ENCODE assay signal across 8 cellular contexts in the genomic region with DNA sequence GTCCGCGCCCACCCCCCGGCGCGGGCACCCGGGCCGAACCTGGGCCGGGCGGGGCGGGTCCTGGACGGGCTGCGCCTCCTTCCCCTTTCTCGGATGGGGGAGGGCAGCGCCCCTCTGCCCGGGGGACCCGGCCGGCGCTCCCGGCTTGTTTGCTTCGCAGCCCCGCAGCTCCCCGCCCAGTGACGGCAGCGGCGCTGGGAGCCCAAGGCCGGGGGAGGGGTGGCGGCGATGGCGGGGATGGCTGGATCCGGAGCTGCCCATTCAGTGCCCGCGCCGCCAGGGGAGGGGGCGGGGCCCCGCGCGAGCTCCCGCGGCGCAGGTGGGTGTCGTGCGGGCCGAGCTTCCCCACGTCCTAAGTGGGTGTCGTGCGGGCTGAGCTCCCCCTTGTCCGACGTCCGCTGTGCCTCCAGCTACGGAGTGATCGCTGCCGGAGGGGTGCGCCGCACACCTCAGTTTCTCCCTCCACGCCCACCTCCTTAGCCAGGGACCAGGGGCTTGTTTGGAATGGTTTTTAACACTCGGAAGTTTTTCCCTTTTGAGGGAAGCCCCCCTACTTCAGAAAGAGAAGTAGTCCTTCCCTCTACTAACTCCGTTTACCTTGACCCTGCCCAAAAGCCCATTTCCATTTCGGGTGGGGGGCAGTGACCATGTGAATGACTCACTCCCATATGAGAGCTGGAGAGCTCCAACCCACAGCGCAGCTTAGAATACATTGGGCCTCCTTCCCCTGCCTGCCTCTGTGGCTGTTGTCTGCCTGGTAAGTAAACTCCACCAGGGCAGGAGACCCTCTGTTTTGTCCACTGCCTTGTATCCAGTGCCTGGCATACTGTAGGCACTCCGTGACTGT. TPM values are rescaled to one million over a fixed set of nuclear protein-coding genes. Genes with fewer than 3 reads are reported as not detected.
DNase-seq lines count a peak whose midpoint lies in the region; ATAC-seq, FAIRE-seq and TF ChIP-seq lines count a peak whose summit lies in the region.

No MANE protein-coding gene starts in this region.

- H2AFZ ChIP-seq in osteoblast (ENCODE audit: low read length), result peak overlapping the region; percentile 72

- H3K9me3 ChIP-seq in DOHH2 (ENCODE audit: control insufficient read depth, insufficient read depth, low read length) (no peaks in the 10 kb centered on the region), osteoblast (ENCODE audit: low read depth, low read length) (no peaks in the 10 kb centered on the region)

- H3K4me1 ChIP-seq in DOHH2 (ENCODE audit: control insufficient read depth, low read length), result peaks cover 36% of the 10 kb centered on the region
- peaks cover 20% of the 10 kb centered on the region for H3K4me1 ChIP-seq in osteoblast (ENCODE audit: insufficient read depth, low read length)

- H3K27ac ChIP-seq in DOHH2 (ENCODE audit: low read depth, low read length) (no peak overlapping the region), osteoblast (ENCODE audit: low read depth, low read length) (peak overlapping the region; percentile 60)

- FAIRE-seq in urothelium cell line (lab: Jason Lieb, UNC), result no peak

- H3K27me3 Mint-ChIP-seq in HFFc6 (ENCODE audit: insufficient read depth) (peaks cover 2% of the 10 kb centered on the region; the same call in 1 of the 2 replicates), glutamatergic neuron (ENCODE audit: unreplicated experiment) (peaks cover 4% of the 10 kb centered on the region)

- peaks cover 46% of the 10 kb centered on the region for H3K79me2 ChIP-seq in DOHH2 (ENCODE audit: control insufficient read depth, low read length)
- peaks cover 45% of the 10 kb centered on the region for H3K79me2 ChIP-seq in osteoblast (ENCODE audit: insufficient read depth, low read length)

- H3K9me2 ChIP-seq in DOHH2 (replicated peaks; ENCODE audit: control insufficient read depth, low read length), result no peaks in the 10 kb centered on the region

- H3K27ac Mint-ChIP-seq in HFFc6 (peak overlapping the region; percentile 59), glutamatergic neuron (ENCODE audit: unreplicated experiment) (peak overlapping the region; percentile 84)
- peak overlapping the region; percentile 50 to 57 for H3K27ac Mint-ChIP-seq in activated naive CD4-positive, alpha-beta T cell treated with anti-CD3 and anti-CD28 coated beads, Interleukin-2, amount 50 U/mL, for 72 hours

- H3K36me3 Mint-ChIP-seq in HFFc6 (ENCODE audit: low read depth) (peaks cover 18% of the 10 kb centered on the region), glutamatergic neuron (ENCODE audit: unreplicated experiment) (no peaks in the 10 kb centered on the region)
- H3K36me3 Mint-ChIP-seq in activated naive CD4-positive, alpha-beta T cell treated with anti-CD3 and anti-CD28 coated beads, Interleukin-2, amount 50 U/mL, for 72 hours, result peaks cover 0 to 5% of the 10 kb centered on the region in 2 donors

- H3K27me3 ChIP-seq in DOHH2 (ENCODE audit: control insufficient read depth, low read length), result no peaks in the 10 kb centered on the region
- no peaks in the 10 kb centered on the region for H3K27me3 ChIP-seq in osteoblast (ENCODE audit: insufficient read depth, low read length)

- DNase-seq in HFFc6 (peak; percentile 14), RPMI8226 (peak; percentile 49), glutamatergic neuron (peak; percentile 75), osteoblast (ENCODE audit: insufficient read length, low spot score, missing footprints) (peak; percentile 98), urothelium cell line (ENCODE audit: low spot score) (peak; percentile 69)
- peak; percentile 62 to 68 for DNase-seq in activated naive CD4-positive, alpha-beta T cell treated with anti-CD3 and anti-CD28 coated beads, Interleukin-2, amount 50 U/mL, for 72 hours (ENCODE audit: low spot score in 2 of 2)

- no peak for TF ChIP-seq CTCF in DOHH2 (IDR thresholded peaks at IDR 0.05; ENCODE audit: low read depth, low read length, poor library complexity, severe bottlenecking)
- TF ChIP-seq CTCF in HFFc6 (IDR thresholded peaks at IDR 0.05), result no peak
- TF ChIP-seq CTCF in glutamatergic neuron (IDR thresholded peaks at IDR 0.05; ENCODE audit: partially characterized antibody, unreplicated experiment), result no peak
- no peak for TF ChIP-seq CTCF in osteoblast (IDR thresholded peaks at IDR 0.05; ENCODE audit: extremely low read depth, low read depth, low read length)

- H3K4me2 ChIP-seq in DOHH2 (ENCODE audit: low read length) (peak overlapping the region; percentile 99), osteoblast (ENCODE audit: insufficient read depth, low read length) (peak overlapping the region; percentile 97)

- peak; percentile 45 to 53 for ATAC-seq in activated naive CD4-positive, alpha-beta T cell treated with anti-CD3 and anti-CD28 coated beads, Interleukin-2, amount 50 U/mL, for 72 hours
- no peak for ATAC-seq in GM18873 (IDR thresholded peaks at IDR 0.05; ENCODE audit: low FRiP score, unreplicated experiment)

- H3K9me3 Mint-ChIP-seq in HFFc6 (no peaks in the 10 kb centered on the region), glutamatergic neuron (ENCODE audit: unreplicated experiment) (peaks cover 7% of the 10 kb centered on the region)
- no peaks in the 10 kb centered on the region for H3K9me3 Mint-ChIP-seq in activated naive CD4-positive, alpha-beta T cell treated with anti-CD3 and anti-CD28 coated beads, Interleukin-2, amount 50 U/mL, for 72 hours

- H3F3A ChIP-seq in DOHH2 (ENCODE audit: control insufficient read depth, insufficient read depth), result peaks cover 5% of the 10 kb centered on the region; the same call in 1 of the 2 replicates

- peaks cover 30% of the 10 kb centered on the region for H3K4me1 Mint-ChIP-seq in HFFc6 (ENCODE audit: low read depth)
- H3K4me1 Mint-ChIP-seq in glutamatergic neuron (ENCODE audit: low read depth, unreplicated experiment), result peaks cover 9% of the 10 kb centered on the region

- H4K20me1 ChIP-seq in DOHH2 (ENCODE audit: control insufficient read depth, insufficient read depth, low read depth, low read length) (peaks cover 3% of the 10 kb centered on the region; the same call in 1 of the 2 replicates), osteoblast (ENCODE audit: insufficient read depth, low read length) (peaks cover 12% of the 10 kb centered on the region)

- H3K36me3 ChIP-seq in DOHH2 (ENCODE audit: control insufficient read depth, low read length) (peaks cover 32% of the 10 kb centered on the region), osteoblast (ENCODE audit: insufficient read depth, low read length) (peaks cover 23% of the 10 kb centered on the region)

- H3K4me3 ChIP-seq in DOHH2 (ENCODE audit: low read length) (peak overlapping the region; percentile 84), osteoblast (ENCODE audit: insufficient read depth, low read length) (peak overlapping the region; percentile 91)

- peak overlapping the region; percentile 99 for H3K4me3 Mint-ChIP-seq in HFFc6
- H3K4me3 Mint-ChIP-seq in glutamatergic neuron (ENCODE audit: unreplicated experiment), result peak overlapping the region; percentile 72

RNA-seq across cellular contexts. Expression of a gene that starts 0.7 kb away (rescaled TPM):
- 10 to 100 TPM; 22.4 to 28.2 (median 26.1) TPM for total RNA-seq in HFFc6 (2021; fragmentation: NEBNext Ultra II Directional; extraction: Animal tissue kit (Norgen Biotek cat#: 25700))
- 10 to 100 TPM; 27.8 to 50.1 TPM for total RNA-seq in activated naive CD4-positive, alpha-beta T cell treated with anti-CD3 and anti-CD28 coated beads, Interleukin-2, amount 50 U/mL, for 72 hours
- 111 TPM for total RNA-seq in glutamatergic neuron (ENCODE audit: unreplicated experiment)
- total RNA-seq in osteoblast, result 35.4 and 37.3 TPM in 2 replicates

RNA-seq across cellular contexts. Expression of a gene that starts 1.8 kb away (rescaled TPM):
- total RNA-seq in HFFc6 (2021; fragmentation: NEBNext Ultra II Directional; extraction: Animal tissue kit (Norgen Biotek cat#: 25700)), result 10 to 100 TPM; 35.9 to 43.2 (median 37.6) TPM
- total RNA-seq in activated naive CD4-positive, alpha-beta T cell treated with anti-CD3 and anti-CD28 coated beads, Interleukin-2, amount 50 U/mL, for 72 hours, result 10 to 100 TPM; 55.9 to 73.4 TPM
- total RNA-seq in glutamatergic neuron (ENCODE audit: unreplicated experiment), result 25.6 TPM
- total RNA-seq in osteoblast, result 37.7 and 42.0 TPM in 2 replicates

RNA-seq across cellular contexts. Expression of a gene that starts 34.3 kb away (rescaled TPM):
- total RNA-seq in HFFc6 (2021; fragmentation: NEBNext Ultra II Directional; extraction: Animal tissue kit (Norgen Biotek cat#: 25700)), result 10 to 100 TPM; 18.5 to 29.7 (median 21.8) TPM
- 10 to 100 TPM in 1 of 2 donors, 1 to 10 TPM in 1; 6.3 to 15.9 TPM for total RNA-seq in activated naive CD4-positive, alpha-beta T cell treated with anti-CD3 and anti-CD28 coated beads, Interleukin-2, amount 50 U/mL, for 72 hours
- total RNA-seq in glutamatergic neuron (ENCODE audit: unreplicated experiment) (22.0 TPM), osteoblast (20.6 and 22.4 TPM in 2 replicates)

RNA-seq across cellular contexts. Expression of a gene that starts 34.4 kb away (rescaled TPM):
- 10 to 100 TPM; 29.5 to 37.4 (median 31.8) TPM for total RNA-seq in HFFc6 (2021; fragmentation: NEBNext Ultra II Directional; extraction: Animal tissue kit (Norgen Biotek cat#: 25700))
- total RNA-seq in activated naive CD4-positive, alpha-beta T cell treated with anti-CD3 and anti-CD28 coated beads, Interleukin-2, amount 50 U/mL, for 72 hours, result 10 to 100 TPM; 40.1 to 45.2 TPM
- 42.7 TPM for total RNA-seq in glutamatergic neuron (ENCODE audit: unreplicated experiment)
- 35.9 and 42.7 TPM in 2 replicates for total RNA-seq in osteoblast

Comparison
In these comparisons a context has a peak if more than half of its experiments do, and no peak if none do; other contexts are left out.
1. DNase-seq: peak in every context shown above with its lines; median percentile 98 in osteoblast; 75 in glutamatergic neuron; 69 in urothelium cell line; 65 in activated naive CD4-positive, alpha-beta T cell treated with anti-CD3 and anti-CD28 coated beads, Interleukin-2, amount 50 U/mL, for 72 hours; 49 in RPMI8226; 14 in HFFc6.